Comparison of ENCODE assay signal across 1 cellular context in genomic region chr1:23774174-23774880, GRCh38.
A peak's percentile ranks its signal among the peaks of the same experiment; 100 is the strongest.
TF ChIP-seq lines count a peak whose summit lies in the region.

No MANE protein-coding gene starts in this region.

TF ChIP-seq in HEK293, 187 proteins besides CTCF, POLR2A, EP300 and RAD21:
- TF ChIP-seq ZNF391 (tag by site-specific recombination; IDR thresholded peaks at IDR 0.05; ENCODE audit: borderline replicate concordance, low read depth) (no peak), PRDM1 (tag by site-specific recombination; IDR thresholded peaks at IDR 0.05) (peak; percentile 62), ZNF335 (tag by site-specific recombination; conservative IDR thresholded peaks at IDR 0.05) (0 out of 2 replicates have a peak, but pooled peaks have one; percentile 20)
